ENCODE assay signal across 18 cellular contexts in the genomic region with DNA sequence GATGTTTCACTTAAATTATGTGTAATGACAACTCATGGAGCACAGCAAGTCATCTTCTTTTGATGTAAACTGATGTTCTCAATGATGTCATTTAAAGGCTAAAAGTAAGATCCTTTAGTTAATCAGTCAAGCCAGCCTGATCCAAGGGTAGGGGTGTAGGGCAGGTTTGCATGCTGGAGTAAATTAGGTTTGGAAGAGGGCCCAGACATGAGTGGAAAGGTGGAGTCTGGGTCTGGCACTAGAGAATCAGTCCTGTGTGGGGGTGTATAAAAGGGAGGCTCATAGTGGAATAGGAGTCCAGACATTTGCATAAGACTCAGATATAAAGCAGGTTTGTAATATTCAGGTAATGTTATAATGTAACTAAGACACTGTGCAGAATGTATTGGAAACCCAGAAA.
"Had no signal": no experiment of that assay in that cellular context is flagged by ENCODE, and none has a peak within 500 bp of the region (broad histone marks: within the 10 kb centered on the region; RNA-seq: fewer than 3 reads in every experiment).

No MANE protein-coding gene starts in this region.

- H3K4me3 ChIP-seq: gastrocnemius medialis, heart left ventricle, left ventricle myocardium inferior, tibial nerve, uterus had no signal

- ATAC-seq: activated naive CD4-positive, alpha-beta T cell treated with anti-CD3 and anti-CD28 coated beads, Interleukin-2, amount 50 U/mL, for 72 hours; esophagus mucosa; gastrocnemius medialis; heart left ventricle; stimulated activated naive CD8-positive, alpha-beta T cell treated with anti-CD3 and anti-CD28 coated beads, Interleukin-15, Interleukin-2, amounts not matched to agents 100 U/mL and 50 U/mL, for 24 hours had no signal

- H3K9me3 ChIP-seq: gastrocnemius medialis, heart left ventricle, tibial nerve, uterus had no signal

- H3K27ac ChIP-seq: gastrocnemius medialis, heart left ventricle, left ventricle myocardium inferior, tibial nerve, uterus had no signal

- H3K36me3 ChIP-seq: gastrocnemius medialis, heart left ventricle, left ventricle myocardium inferior, tibial nerve, uterus had no signal

- DNase-seq: activated CD4-positive, alpha-beta memory T cell treated with anti-CD3 and anti-CD28 coated beads for 36 hours; activated gamma-delta T cell treated with Interleukin-2 at 50 U/mL for 16 hours; activated T-cell treated with anti-CD3 and anti-CD28 coated beads for 4 hours; effector CD8-positive, alpha-beta T cell; gastrocnemius medialis; heart left ventricle; left ventricle myocardium inferior; mammary epithelial cell; midbrain; retina; stimulated activated CD4-positive, alpha-beta T cell treated with anti-CD3 and anti-CD28 coated beads, Interleukin-12 subunit alpha, Interleukin-12 subunit beta, amount 100 ng/mL, for 4 hours; stimulated activated CD4-positive, alpha-beta T cell treated with anti-CD3 and anti-CD28 coated beads, Interleukin-2, amount 100 ng/mL, for 24 hours; stimulated activated naive CD8-positive, alpha-beta T cell treated with anti-CD3 and anti-CD28 coated beads, Interleukin-15, Interleukin-2, amounts not matched to agents 100 U/mL and 50 U/mL, for 24 hours; substantia nigra; uterus had no signal

- H3K27me3 ChIP-seq: gastrocnemius medialis, heart left ventricle, tibial nerve, uterus had no signal

- H3K4me1 ChIP-seq: gastrocnemius medialis, heart left ventricle, left ventricle myocardium inferior, tibial nerve, uterus had no signal
